1 cellular context compared by ENCODE assay signal in genomic region chr17:7083592-7083991, GRCh38.
TF ChIP-seq lines count a peak whose summit lies in the region.

No MANE protein-coding gene starts in this region.

TF ChIP-seq in IMR-90, 13 proteins besides CTCF, POLR2A, EP300 and RAD21 (continued from another document):
- no peak for TF ChIP-seq MXI1 (IDR thresholded peaks at IDR 0.05; ENCODE audit: borderline replicate concordance, low read depth, low read length)
- no peak for TF ChIP-seq CHD1 (IDR thresholded peaks at IDR 0.05; ENCODE audit: low read depth, low read length)
- no peak for TF ChIP-seq FOS (IDR thresholded peaks at IDR 0.05; ENCODE audit: low read depth, low read length)
- TF ChIP-seq MAZ (IDR thresholded peaks at IDR 0.05; ENCODE audit: borderline replicate concordance, low read depth, low read length): no peak
- no peak for TF ChIP-seq NFE2L2 (IDR thresholded peaks at IDR 0.05; ENCODE audit: low read depth, low read length)
- no peak for TF ChIP-seq RFX5 (IDR thresholded peaks at IDR 0.05; ENCODE audit: low read depth, low read length)
